Comparison of ENCODE assay signal across 25 cellular contexts in the genomic region with DNA sequence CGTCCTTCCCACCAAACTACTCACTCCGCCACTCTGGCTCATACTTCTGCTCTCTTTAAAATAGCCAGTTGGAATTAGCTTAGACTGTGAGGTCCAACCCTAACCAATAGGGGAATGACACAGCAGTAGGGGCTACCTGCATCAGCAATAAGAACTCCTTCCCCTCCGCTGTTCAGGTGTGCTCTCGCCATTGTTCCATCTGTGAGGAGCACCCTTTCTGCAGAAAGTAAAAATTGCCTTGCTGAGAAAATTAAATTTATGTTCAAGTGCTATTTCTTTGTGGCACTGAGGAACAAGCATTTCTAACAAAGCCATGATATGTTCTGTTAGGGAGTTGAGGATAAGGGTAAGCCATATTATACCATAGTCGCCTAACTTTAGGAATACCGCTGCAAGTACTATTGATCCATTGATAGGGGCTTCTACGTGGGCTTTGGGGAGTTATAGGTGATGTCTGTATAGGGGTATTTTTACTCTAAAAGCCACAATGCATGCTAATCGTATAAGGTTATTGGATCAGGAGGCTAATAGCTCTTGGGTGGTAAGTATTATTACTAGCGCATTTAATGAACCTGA.
DNase-seq lines count a peak whose midpoint lies in the region; ATAC-seq, FAIRE-seq and TF ChIP-seq lines count a peak whose summit lies in the region.
"Had no signal": no experiment of that assay in that cellular context is flagged by ENCODE, and none has a peak within 500 bp of the region (broad histone marks: within the 10 kb centered on the region; RNA-seq: fewer than 3 reads in every experiment).

No MANE protein-coding gene starts in this region.

- H3K27me3 Mint-ChIP-seq in endodermal cell (ENCODE audit: insufficient read depth): no peaks in the 10 kb centered on the region
- no peaks in the 10 kb centered on the region for H3K27me3 Mint-ChIP-seq in natural killer cell treated with Interleukin-12 subunit alpha and Interleukin-12 subunit beta and Interleukin-15 and Interleukin-18, amount 100 ng/mL, for 72 hours
- H3K27me3 Mint-ChIP-seq: CD4-positive, alpha-beta memory T cell; CD4-positive, CD25-positive, alpha-beta regulatory T cell; CD8-positive, alpha-beta memory T cell had no signal

- H3K9me3 Mint-ChIP-seq in endodermal cell: peaks cover 39% of the 10 kb centered on the region
- H3K9me3 Mint-ChIP-seq in natural killer cell treated with Interleukin-12 subunit alpha and Interleukin-12 subunit beta and Interleukin-15 and Interleukin-18, amount 100 ng/mL, for 72 hours: peaks cover 28% of the 10 kb centered on the region

- no peak for TF ChIP-seq EP300 in GM12878 (IDR thresholded peaks at IDR 0.05; ENCODE audit: borderline replicate concordance in 1 of 2, control insufficient read depth in 1 of 2, low read depth in 2 of 2, low read length in 2 of 2)

- DNase-seq in GM12878 (ENCODE audit: low read depth, low spot score) (no peak), endodermal cell (no peak), NCI-H1105 (lab: John Stamatoyannopoulos, UW) (no peak)
- no peak for DNase-seq in natural killer cell treated with Interleukin-12 subunit alpha and Interleukin-12 subunit beta and Interleukin-15 and Interleukin-18, amount 100 ng/mL, for 72 hours (ENCODE audit: low spot score)
- DNase-seq: 8988T; ACHN; BE2C; C1 segment of cervical spinal cord; CD4-positive, alpha-beta memory T cell; CD4-positive, CD25-positive, alpha-beta regulatory T cell; CD8-positive, alpha-beta memory T cell; COR-L47; DMS 273 treated with DMSO at 0.1 percent for 48 hours; DMS153; DMS53; DMS79; DND-41; EL; GDM1 had no signal

- H3K36me3 ChIP-seq in HEK293 (ENCODE audit: control insufficient read depth in 2 of 2, insufficient read depth in 1 of 2, low read length in 2 of 2) (no peaks in the 10 kb centered on the region), GM12878 (ENCODE audit: control insufficient read depth in 2 of 2, insufficient read depth in 2 of 2, low read length in 1 of 2) (no peaks in the 10 kb centered on the region), endodermal cell (ENCODE audit: control insufficient read depth, insufficient read depth, low read length) (no peaks in the 10 kb centered on the region)
- H3K36me3 ChIP-seq: BE2C, BLaER1 had no signal

- H3K27me3 ChIP-seq in GM12878 (replicated peaks in 1 of 2; ENCODE audit: control insufficient read depth in 2 of 2, insufficient read depth in 2 of 2, low read length in 1 of 2) (no peaks in the 10 kb centered on the region), endodermal cell (ENCODE audit: control insufficient read depth, insufficient read depth, low read length, poor library complexity, severe bottlenecking) (no peaks in the 10 kb centered on the region)
- H3K27me3 ChIP-seq: BE2C, BLaER1 had no signal

- no peak for FAIRE-seq in GM12878 (lab: Jason Lieb, UNC)
- FAIRE-seq: A204.1, GM12891, GM19239 had no signal

- no peak overlapping the region for H2AFZ ChIP-seq in GM12878 (ENCODE audit: control insufficient read depth, low read depth, low read length)

- CTCF ChIA-PET in HEK293 (lab: Yijun Ruan, JAX) (no interaction called here), GM12878 (lab: Yijun Ruan, JAX) (no interaction called here)

- no peak for TF ChIP-seq RAD21 in GM12878 (IDR thresholded peaks at IDR 0.05; ENCODE audit: insufficient read depth, low read depth, low read length)

- in situ Hi-C loops in GM12878 (cut with MboI): no loop called here

- ATAC-seq in GM12878: no peak
- no peak for ATAC-seq in natural killer cell treated with Interleukin-12 subunit alpha and Interleukin-12 subunit beta and Interleukin-15 and Interleukin-18, amount 100 ng/mL, for 72 hours

- POLR2A ChIA-PET in HEK293 (lab: Yijun Ruan, JAX): no interaction called here
- POLR2A ChIA-PET in GM12878 (lab: Charles Lee): no interaction called here

- no peak for TF ChIP-seq CTCF in HEK293 (tag by site-specific recombination; IDR thresholded peaks at IDR 0.05)
- TF ChIP-seq CTCF in GM12878 (IDR thresholded peaks at IDR 0.05 in 2 of 3, conservative IDR thresholded peaks at IDR 0.05 in 1 of 3; ENCODE audit: control insufficient read depth in 2 of 3, extremely low read depth in 1 of 3, insufficient read depth in 1 of 3, low read depth in 3 of 3, low read length in 3 of 3): no peak
- TF ChIP-seq CTCF in endodermal cell (conservative IDR thresholded peaks at IDR 0.05): no peak

- H4K20me1 ChIP-seq in GM12878 (ENCODE audit: control insufficient read depth, insufficient read depth): no peaks in the 10 kb centered on the region
- H4K20me1 ChIP-seq: BLaER1 had no signal

- 43% methylated on average over 9 of the region's 9 CpGs for WGBS in GM12878 (ENCODE audit: insufficient coverage, insufficient replicate concordance, low lambda C conversion rate, missing lambda C conversion rate)
- WGBS in endodermal cell (ENCODE audit: insufficient coverage in 1 of 2, insufficient read length in 1 of 2), 2 experiments: 93 to 95% methylated on average over 3 to 9 of the region's 9 CpGs

- no peaks in the 10 kb centered on the region for H3K4me1 ChIP-seq in HEK293 (ENCODE audit: control insufficient read depth, insufficient read depth, low read length)
- H3K4me1 ChIP-seq in GM12878 (ENCODE audit: control insufficient read depth, insufficient read depth, low read length): no peaks in the 10 kb centered on the region
- H3K4me1 ChIP-seq in endodermal cell (ENCODE audit: control insufficient read depth, insufficient read depth, low read length): no peaks in the 10 kb centered on the region
- H3K4me1 ChIP-seq: BE2C, BLaER1 had no signal

- intact Hi-C loops in GM12878 (cut with micrococcal nuclease; ENCODE audit: unreplicated experiment): no loop called here

- H3K36me3 Mint-ChIP-seq in endodermal cell (ENCODE audit: low read depth): no peaks in the 10 kb centered on the region
- H3K36me3 Mint-ChIP-seq in natural killer cell treated with Interleukin-12 subunit alpha and Interleukin-12 subunit beta and Interleukin-15 and Interleukin-18, amount 100 ng/mL, for 72 hours: peaks cover 11% of the 10 kb centered on the region
- H3K36me3 Mint-ChIP-seq: CD14-positive monocyte; CD4-positive, alpha-beta memory T cell; CD4-positive, CD25-positive, alpha-beta regulatory T cell; CD8-positive, alpha-beta memory T cell had no signal

- RAD21 ChIA-PET in GM12878 (lab: Charles Lee; ENCODE audit: unreplicated experiment): no interaction called here

- BruUV-seq in GM12878 (replicated peaks; lab: Mats Ljungman, UMichigan): no TSS peak

- no peak overlapping the region for H3K27ac ChIP-seq in HEK293 (ENCODE audit: extremely low read depth, low read depth, low read length)
- no peak overlapping the region for H3K27ac ChIP-seq in GM12878 (ENCODE audit: control insufficient read depth, insufficient read depth)
- no peak overlapping the region for H3K27ac ChIP-seq in endodermal cell (ENCODE audit: low read depth, low read length)
- H3K27ac ChIP-seq: BLaER1 had no signal

- no peak overlapping the region for H3K27ac Mint-ChIP-seq in endodermal cell
- no peak overlapping the region for H3K27ac Mint-ChIP-seq in natural killer cell treated with Interleukin-12 subunit alpha and Interleukin-12 subunit beta and Interleukin-15 and Interleukin-18, amount 100 ng/mL, for 72 hours
- H3K27ac Mint-ChIP-seq: CD14-positive monocyte; CD4-positive, alpha-beta memory T cell; CD4-positive, CD25-positive, alpha-beta regulatory T cell; CD8-positive, alpha-beta memory T cell had no signal

- TF ChIP-seq POLR2A in GM12878 (IDR thresholded peaks at IDR 0.05; ENCODE audit: low read depth, low read length): no peak

- no peak overlapping the region for H3K4me3 ChIP-seq in HEK293 (ENCODE audit: low read depth, low read length)
- no peak overlapping the region for H3K4me3 ChIP-seq in GM12878
- peak overlapping the region; percentile 28 for H3K4me3 ChIP-seq in endodermal cell (ENCODE audit: low read length)
- H3K4me3 ChIP-seq: BLaER1 had no signal

- H3K79me2 ChIP-seq in GM12878 (ENCODE audit: control insufficient read depth, insufficient read depth, low read length): no peaks in the 10 kb centered on the region

- no peak overlapping the region for H3K4me2 ChIP-seq in GM12878 (ENCODE audit: control insufficient read depth, insufficient read depth)
- H3K4me2 ChIP-seq: BLaER1 had no signal

- H3K4me3 Mint-ChIP-seq in endodermal cell: no peak overlapping the region
- no peak overlapping the region for H3K4me3 Mint-ChIP-seq in natural killer cell treated with Interleukin-12 subunit alpha and Interleukin-12 subunit beta and Interleukin-15 and Interleukin-18, amount 100 ng/mL, for 72 hours
- H3K4me3 Mint-ChIP-seq: CD14-positive monocyte; CD4-positive, CD25-positive, alpha-beta regulatory T cell; CD8-positive, alpha-beta memory T cell had no signal

- SMC1A ChIA-PET in GM12878 (lab: Charles Lee; ENCODE audit: uncharacterized antibody, unreplicated experiment): no interaction called here

- H3K9me3 ChIP-seq in HEK293 (ENCODE audit: control insufficient read depth, insufficient read depth, low read depth, low read length): no peaks in the 10 kb centered on the region
- peaks cover 1% of the 10 kb centered on the region; the same call in 2 of the 3 replicates for H3K9me3 ChIP-seq in GM12878 (replicated peaks; ENCODE audit: control insufficient read depth, insufficient read depth, low read length)
- peaks cover 35% of the 10 kb centered on the region for H3K9me3 ChIP-seq in endodermal cell (ENCODE audit: control insufficient read depth, low read length)

- no peaks in the 10 kb centered on the region for H3K4me1 Mint-ChIP-seq in endodermal cell
- no peaks in the 10 kb centered on the region for H3K4me1 Mint-ChIP-seq in natural killer cell treated with Interleukin-12 subunit alpha and Interleukin-12 subunit beta and Interleukin-15 and Interleukin-18, amount 100 ng/mL, for 72 hours (ENCODE audit: low read depth in 2 of 2)
- H3K4me1 Mint-ChIP-seq: CD14-positive monocyte; CD4-positive, alpha-beta memory T cell; CD4-positive, CD25-positive, alpha-beta regulatory T cell; CD8-positive, alpha-beta memory T cell had no signal

- H3K9ac ChIP-seq in GM12878 (ENCODE audit: control insufficient read depth, insufficient read depth, low read length) (no peak overlapping the region), endodermal cell (ENCODE audit: extremely low read depth, low read length, poor library complexity, severe bottlenecking) (no peak overlapping the region)
- H3K9ac ChIP-seq: BLaER1 had no signal

TF ChIP-seq in HEK293, 187 proteins besides CTCF, POLR2A, EP300 and RAD21 (continues in another document):
- TF ChIP-seq ZNF843 (tag by site-specific recombination; IDR thresholded peaks at IDR 0.05) (no peak), SETDB1 (IDR thresholded peaks at IDR 0.05; ENCODE audit: insufficient read length, low read length) (peak; percentile 97), KLF9 (tag by site-specific recombination; IDR thresholded peaks at IDR 0.05; ENCODE audit: low read depth) (no peak), ZNF221 (tag by site-specific recombination; IDR thresholded peaks at IDR 0.05; ENCODE audit: borderline replicate concordance) (no peak)
